16 cellular contexts compared by ENCODE assay signal in the genomic region with DNA sequence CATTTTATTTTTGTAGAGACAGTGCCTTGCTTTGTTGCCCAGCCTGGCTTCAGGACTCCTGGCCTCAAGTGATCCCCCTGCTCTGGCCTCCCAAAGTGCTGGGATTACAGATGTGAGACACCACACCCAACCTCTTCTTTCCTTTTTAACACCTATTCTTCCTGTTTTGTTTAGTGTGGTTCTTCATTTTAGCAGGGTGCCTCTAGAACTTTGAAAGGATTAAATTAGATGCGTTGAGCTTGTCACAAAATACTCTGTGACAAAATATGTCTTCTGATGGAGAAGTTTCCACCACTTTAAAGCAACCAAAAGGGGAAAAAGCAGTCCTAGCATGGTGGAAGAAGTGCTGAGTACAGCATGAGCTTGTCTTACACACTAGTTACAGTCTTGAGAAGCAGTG. TPM values are rescaled to one million over a fixed set of nuclear protein-coding genes. Genes with fewer than 3 reads are reported as not detected.
DNase-seq lines count a peak whose midpoint lies in the region; ATAC-seq and TF ChIP-seq lines count a peak whose summit lies in the region.
"Had no signal": no experiment of that assay in that cellular context is flagged by ENCODE, and none has a peak within 500 bp of the region (broad histone marks: within the 10 kb centered on the region; RNA-seq: fewer than 3 reads in every experiment).

No MANE protein-coding gene starts in this region.

- no peak for DNase-seq in activated naive CD4-positive, alpha-beta T cell (lab: John Stamatoyannopoulos, UW)
- DNase-seq in MV-4-11 (lab: John Stamatoyannopoulos, UW) (peak; percentile 46), spleen (no peak), NCI-H1436 treated with DMSO at 0.1 percent for 48 hours (lab: John Stamatoyannopoulos, UW) (no peak), glutamatergic neuron (no peak), left colon (no peak)
- no peak for DNase-seq in activated naive CD8-positive, alpha-beta T cell treated with anti-CD3 and anti-CD28 coated beads for 36 hours
- DNase-seq: DMS 273 treated with DMSO at 0.1 percent for 48 hours; foreskin keratinocyte; GDM1; NCI-H2081; pancreas; SHP77 treated with DMSO at 0.1 percent for 48 hours; sigmoid colon; stimulated activated CD4-positive, alpha-beta T cell treated with anti-CD3 and anti-CD28 coated beads, Interleukin-4, amount 100 ng/mL, for 1 hour had no signal

- peaks cover 14% of the 10 kb centered on the region for H3K36me3 Mint-ChIP-seq in activated naive CD4-positive, alpha-beta T cell treated with anti-CD3 and anti-CD28 coated beads, Interleukin-2, amount 50 U/mL, for 24 hours
- H3K36me3 Mint-ChIP-seq in activated naive CD8-positive, alpha-beta T cell treated with anti-CD3 and anti-CD28 coated beads for 36 hours, result peaks cover 38% of the 10 kb centered on the region
- no peaks in the 10 kb centered on the region for H3K36me3 Mint-ChIP-seq in glutamatergic neuron (ENCODE audit: unreplicated experiment)

- peaks cover 97% of the 10 kb centered on the region for H3K4me1 Mint-ChIP-seq in activated naive CD4-positive, alpha-beta T cell treated with anti-CD3 and anti-CD28 coated beads, Interleukin-2, amount 50 U/mL, for 24 hours
- H3K4me1 Mint-ChIP-seq in activated naive CD8-positive, alpha-beta T cell treated with anti-CD3 and anti-CD28 coated beads for 36 hours, result peaks cover 85% of the 10 kb centered on the region
- peaks cover 4% of the 10 kb centered on the region for H3K4me1 Mint-ChIP-seq in glutamatergic neuron (ENCODE audit: low read depth, unreplicated experiment)

- no peaks in the 10 kb centered on the region for H3K27me3 Mint-ChIP-seq in activated naive CD4-positive, alpha-beta T cell treated with anti-CD3 and anti-CD28 coated beads, Interleukin-2, amount 50 U/mL, for 24 hours
- H3K27me3 Mint-ChIP-seq in activated naive CD8-positive, alpha-beta T cell treated with anti-CD3 and anti-CD28 coated beads for 36 hours, result no peaks in the 10 kb centered on the region
- no peaks in the 10 kb centered on the region for H3K27me3 Mint-ChIP-seq in glutamatergic neuron (ENCODE audit: unreplicated experiment)

- peaks cover 11% of the 10 kb centered on the region for H3K9me3 Mint-ChIP-seq in activated naive CD4-positive, alpha-beta T cell treated with anti-CD3 and anti-CD28 coated beads, Interleukin-2, amount 50 U/mL, for 24 hours
- peaks cover 5% of the 10 kb centered on the region for H3K9me3 Mint-ChIP-seq in activated naive CD8-positive, alpha-beta T cell treated with anti-CD3 and anti-CD28 coated beads for 36 hours
- H3K9me3 Mint-ChIP-seq in glutamatergic neuron (ENCODE audit: unreplicated experiment), result no peaks in the 10 kb centered on the region

- no peaks in the 10 kb centered on the region for H3K9me3 ChIP-seq in spleen
- H3K9me3 ChIP-seq: pancreas, sigmoid colon had no signal

- H3K27ac Mint-ChIP-seq in activated naive CD4-positive, alpha-beta T cell treated with anti-CD3 and anti-CD28 coated beads, Interleukin-2, amount 50 U/mL, for 24 hours, result peak overlapping the region; percentile 90
- peak overlapping the region; percentile 80 for H3K27ac Mint-ChIP-seq in activated naive CD8-positive, alpha-beta T cell treated with anti-CD3 and anti-CD28 coated beads for 36 hours
- H3K27ac Mint-ChIP-seq in glutamatergic neuron (ENCODE audit: unreplicated experiment), result no peak overlapping the region

- ATAC-seq in left colon, result no peak
- ATAC-seq: foreskin keratinocyte, pancreas had no signal

- no peak overlapping the region for H3K4me3 ChIP-seq in spleen
- H3K4me3 ChIP-seq: pancreas, sigmoid colon had no signal

- 36 to 55% (median 48%) methylated on average over 1 of the region's 1 CpG for WGBS in spleen, 5 donors

- H3K27me3 ChIP-seq in spleen (replicated peaks in 1 of 7), result no peaks in the 10 kb centered on the region
- H3K27me3 ChIP-seq: foreskin keratinocyte, pancreas, sigmoid colon had no signal

- intact Hi-C loops in spleen (cut with DNase I; ENCODE audit: low total_unique reads) (no loop called here), left colon (cut with DNase I, micrococcal nuclease) (no loop called here)

- H3K36me3 ChIP-seq in spleen, result peaks cover 0 to 31% (median 0%) of the 10 kb centered on the region in 6 donors
- H3K36me3 ChIP-seq: pancreas, sigmoid colon had no signal

- TF ChIP-seq POLR2A in spleen (IDR thresholded peaks at IDR 0.05), result no peak

- no peak for TF ChIP-seq CTCF in spleen (IDR thresholded peaks at IDR 0.05 in 8 of 11, conservative IDR thresholded peaks at IDR 0.05 in 3 of 11)
- no peak for TF ChIP-seq CTCF in glutamatergic neuron (IDR thresholded peaks at IDR 0.05; ENCODE audit: partially characterized antibody, unreplicated experiment)

- peak overlapping the region; percentile 68 for H3K4me3 Mint-ChIP-seq in activated naive CD4-positive, alpha-beta T cell treated with anti-CD3 and anti-CD28 coated beads, Interleukin-2, amount 50 U/mL, for 24 hours
- no peak overlapping the region for H3K4me3 Mint-ChIP-seq in activated naive CD8-positive, alpha-beta T cell treated with anti-CD3 and anti-CD28 coated beads for 36 hours
- H3K4me3 Mint-ChIP-seq in glutamatergic neuron (ENCODE audit: unreplicated experiment), result no peak overlapping the region

- peak overlapping the region in 7 of 8 donors; percentile 14 to 78 (median 58) for H3K27ac ChIP-seq in spleen
- H3K27ac ChIP-seq: foreskin keratinocyte, pancreas, sigmoid colon had no signal

- peaks cover 8 to 92% (median 53%) of the 10 kb centered on the region in 6 donors for H3K4me1 ChIP-seq in spleen
- H3K4me1 ChIP-seq: foreskin keratinocyte, pancreas, sigmoid colon had no signal

RNA-seq across cellular contexts. Expression of a gene that starts 42.0 kb away (rescaled TPM):
- 10 to 100 TPM in 1 of 2 experiments, 1 to 10 TPM in 1; 9.5 to 11.2 TPM for total RNA-seq in activated naive CD8-positive, alpha-beta T cell treated with anti-CD3 and anti-CD28 coated beads for 36 hours
- 10 to 100 TPM; 17.4 to 58.5 (median 31.3) TPM for total RNA-seq in spleen
- polyA plus RNA-seq in spleen, result 1 to 10 TPM; 3.8 to 4.5 (median 4.2) TPM
- 9.2 TPM for total RNA-seq in glutamatergic neuron (ENCODE audit: unreplicated experiment)
- total RNA-seq in left colon, result 10 to 100 TPM; 19.1 to 23.9 TPM
